8 cellular contexts compared by ENCODE assay signal in the genomic region with DNA sequence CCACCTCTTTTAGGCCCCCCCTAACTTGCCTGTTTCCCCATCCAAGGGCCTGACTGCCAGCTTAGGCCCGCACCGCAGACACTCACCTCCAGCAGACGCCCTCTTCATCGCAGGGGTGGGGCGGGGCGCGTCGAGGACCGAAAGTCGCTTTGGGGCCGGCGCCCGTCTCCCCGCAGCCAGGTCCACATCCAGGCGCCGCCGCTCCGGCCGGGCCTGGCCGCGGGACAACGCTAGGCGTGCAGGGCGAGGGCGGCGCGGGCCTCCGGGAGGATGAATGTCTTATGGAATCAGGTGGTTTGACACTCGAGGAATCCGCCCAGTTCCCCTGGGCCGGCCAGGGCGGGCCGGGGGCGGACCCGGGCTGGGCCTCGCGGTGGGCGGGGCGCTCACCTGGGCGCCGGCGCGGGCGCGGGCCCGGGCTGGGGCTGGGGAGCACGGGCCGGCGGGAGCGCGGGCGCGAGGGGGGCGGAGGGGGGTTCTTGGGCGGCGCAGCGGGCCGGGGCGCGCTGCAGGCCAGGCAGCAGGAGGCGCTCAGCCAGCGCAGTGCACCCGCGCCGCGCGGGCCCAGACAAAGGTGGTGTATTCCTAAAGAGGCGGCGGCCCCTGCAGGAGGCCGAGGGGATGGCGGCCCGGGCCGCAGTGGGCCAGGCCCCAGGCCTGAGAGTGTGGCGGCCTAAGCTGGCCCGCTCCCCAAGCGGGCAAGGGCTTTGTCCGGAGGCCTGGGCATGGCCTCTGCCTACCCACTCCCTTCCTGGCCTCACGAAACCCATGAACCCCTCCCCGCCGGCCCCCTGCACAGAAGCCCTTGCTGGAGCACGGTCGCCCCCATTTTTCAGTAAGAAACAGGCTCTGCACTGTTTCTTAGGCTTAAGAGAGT.
A peak's percentile ranks its signal among the peaks of the same experiment; 100 is the strongest.
DNase-seq lines count a peak whose midpoint lies in the region; ATAC-seq and TF ChIP-seq lines count a peak whose summit lies in the region.

No MANE protein-coding gene starts in this region.

- no peak overlapping the region for H3K4me3 Mint-ChIP-seq in natural killer cell

- peak overlapping the region; percentile 37 for H3K4me3 ChIP-seq in HEK293 (ENCODE audit: low read depth, low read length)
- no peak overlapping the region for H3K4me3 ChIP-seq in fibroblast of lung (replicated peaks in 1 of 4; ENCODE audit: control extremely low read depth in 1 of 4, insufficient read depth in 1 of 4, low read depth in 3 of 4, low read length in 4 of 4)
- peak overlapping the region; percentile 29 for H3K4me3 ChIP-seq in thymus (ENCODE audit: low read length)

- H3K9ac ChIP-seq in fibroblast of lung (ENCODE audit: insufficient read depth, low read length), result no peak overlapping the region

- H3K9me3 Mint-ChIP-seq in natural killer cell, result no peaks in the 10 kb centered on the region

- H2AFZ ChIP-seq in fibroblast of lung (ENCODE audit: low read length), result no peak overlapping the region

- no peak overlapping the region for H3K27ac Mint-ChIP-seq in natural killer cell

- 21% methylated on average over 81 of the region's 82 CpGs for WGBS in thymus

- no peaks in the 10 kb centered on the region for H3K79me2 ChIP-seq in fibroblast of lung (ENCODE audit: control insufficient read depth, insufficient read depth, low read length)

- intact Hi-C loops in natural killer cell (cut with micrococcal nuclease), result loop anchor here (1.0 kb wide), 1 partner anchor 137 kb away; no protein-coding TSS in a partner anchor

- POLR2A ChIA-PET in HEK293 (lab: Yijun Ruan, JAX), result interaction anchor here (0.6 kb wide), 1 partner anchor 36 kb away, joined by 3 read pairs; no protein-coding TSS in a partner anchor

- no peak overlapping the region for H3K4me2 ChIP-seq in fibroblast of lung (ENCODE audit: extremely low read depth, insufficient read depth, low read length)

- ATAC-seq in natural killer cell (peak; percentile 60 to 95 (median 90)), GM21576 (IDR thresholded peaks at IDR 0.05; ENCODE audit: unreplicated experiment) (no peak)

- peaks cover 4 to 10% of the 10 kb centered on the region in 2 donors for H3K27me3 Mint-ChIP-seq in natural killer cell (ENCODE audit: low read depth in 2 of 2)

- CTCF ChIA-PET in HEK293 (lab: Yijun Ruan, JAX), result interaction anchor here (0.6 to 3.4 kb wide), 8 partner anchors 9 to 344 kb away, joined by 3 to 10 read pairs (median 3); no protein-coding TSS in a partner anchor

- H4K20me1 ChIP-seq in fibroblast of lung (ENCODE audit: control insufficient read depth, extremely low read depth, insufficient read depth, low read length), result no peaks in the 10 kb centered on the region

- H3K27ac ChIP-seq in HEK293 (ENCODE audit: extremely low read depth, low read depth, low read length), result peak overlapping the region; percentile 85
- H3K27ac ChIP-seq in fibroblast of lung (ENCODE audit: insufficient read depth, low read length), result no peak overlapping the region
- no peak overlapping the region for H3K27ac ChIP-seq in thymus (ENCODE audit: low read depth)

- no peaks in the 10 kb centered on the region for H3K9me3 ChIP-seq in HEK293 (ENCODE audit: control insufficient read depth, insufficient read depth, low read depth, low read length)
- H3K9me3 ChIP-seq in fibroblast of lung (ENCODE audit: control insufficient read depth, insufficient read depth, low read depth, low read length), result no peaks in the 10 kb centered on the region
- H3K9me3 ChIP-seq in thymus (ENCODE audit: control insufficient read depth), result no peaks in the 10 kb centered on the region

- H3K27me3 ChIP-seq in fibroblast of lung (ENCODE audit: control insufficient read depth, insufficient read depth, low read length), result no peaks in the 10 kb centered on the region
- no peaks in the 10 kb centered on the region for H3K27me3 ChIP-seq in thymus (ENCODE audit: control insufficient read depth, insufficient read depth)

- peak; percentile 72 for TF ChIP-seq CTCF in HEK293 (tag by site-specific recombination; IDR thresholded peaks at IDR 0.05)
- peak; percentile 22 to 26 for TF ChIP-seq CTCF in fibroblast of lung (conservative IDR thresholded peaks at IDR 0.05 in 1 of 2, IDR thresholded peaks at IDR 0.05 in 1 of 2; ENCODE audit: low read depth in 1 of 2, low read length in 2 of 2)
- TF ChIP-seq CTCF in natural killer cell (IDR thresholded peaks at IDR 0.05), result peak; percentile 29

- H3K36me3 Mint-ChIP-seq in natural killer cell, result no peaks in the 10 kb centered on the region

- DNase-seq in DMS153 (lab: John Stamatoyannopoulos, UW) (peak; percentile 79), NCI-H2196 treated with DMSO at 0.1 percent for 48 hours (lab: John Stamatoyannopoulos, UW; ENCODE audit: unreplicated experiment) (peak; percentile 60), activated T-cell treated with anti-CD3 and anti-CD28 coated beads for 4 hours (peak; percentile 20), fibroblast of lung (ENCODE audit: low read depth in 2 of 2) (peak; percentile 21 to 55), natural killer cell (peak; percentile 45)

- H3K4me1 ChIP-seq in HEK293 (ENCODE audit: control insufficient read depth, insufficient read depth, low read length) (peaks cover 3% of the 10 kb centered on the region; the same call in 1 of the 2 replicates), fibroblast of lung (ENCODE audit: control insufficient read depth, extremely low read depth, insufficient read depth, low read length) (no peaks in the 10 kb centered on the region), thymus (ENCODE audit: control insufficient read depth, insufficient read depth, low read length) (peaks cover 3% of the 10 kb centered on the region)

- H3K4me1 Mint-ChIP-seq in natural killer cell, result no peaks in the 10 kb centered on the region

- H3K36me3 ChIP-seq in HEK293 (ENCODE audit: control insufficient read depth in 2 of 2, insufficient read depth in 1 of 2, low read length in 2 of 2) (no peaks in the 10 kb centered on the region), fibroblast of lung (ENCODE audit: control insufficient read depth, insufficient read depth, low read length) (no peaks in the 10 kb centered on the region), thymus (ENCODE audit: control insufficient read depth, insufficient read depth) (no peaks in the 10 kb centered on the region)

TF ChIP-seq in HEK293, 187 proteins besides CTCF, POLR2A, EP300 and RAD21 (continues in another document):
- peak; percentile 29; the same call in 1 of the 2 replicates for TF ChIP-seq ZBTB20 (tag by site-specific recombination; IDR thresholded peaks at IDR 0.05)
- TF ChIP-seq SP2 (tag by site-specific recombination; IDR thresholded peaks at IDR 0.05), result peak; percentile 56
- TF ChIP-seq, protein P1, sequence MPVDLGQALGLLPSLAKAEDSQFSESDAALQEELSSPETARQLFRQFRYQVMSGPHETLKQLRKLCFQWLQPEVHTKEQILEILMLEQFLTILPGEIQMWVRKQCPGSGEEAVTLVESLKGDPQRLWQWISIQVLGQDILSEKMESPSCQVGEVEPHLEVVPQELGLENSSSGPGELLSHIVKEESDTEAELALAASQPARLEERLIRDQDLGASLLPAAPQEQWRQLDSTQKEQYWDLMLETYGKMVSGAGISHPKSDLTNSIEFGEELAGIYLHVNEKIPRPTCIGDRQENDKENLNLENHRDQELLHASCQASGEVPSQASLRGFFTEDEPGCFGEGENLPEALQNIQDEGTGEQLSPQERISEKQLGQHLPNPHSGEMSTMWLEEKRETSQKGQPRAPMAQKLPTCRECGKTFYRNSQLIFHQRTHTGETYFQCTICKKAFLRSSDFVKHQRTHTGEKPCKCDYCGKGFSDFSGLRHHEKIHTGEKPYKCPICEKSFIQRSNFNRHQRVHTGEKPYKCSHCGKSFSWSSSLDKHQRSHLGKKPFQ (tag by site-specific recombination; IDR thresholded peaks at IDR 0.05), result no peak
- TF ChIP-seq YY2 (tag by site-specific recombination; IDR thresholded peaks at IDR 0.05), result peak; percentile 50; the same call in 1 of the 2 replicates
- TF ChIP-seq GLIS2 (tag by site-specific recombination; IDR thresholded peaks at IDR 0.05), result 0 out of 2 replicates have a peak, but pooled peaks have one; percentile 18
- TF ChIP-seq ZBTB26 (tag by site-specific recombination; optimal IDR thresholded peaks at IDR 0.05), result peak; percentile 55
- TF ChIP-seq REPIN1 (tag by site-specific recombination; IDR thresholded peaks at IDR 0.05; ENCODE audit: low read depth), result no peak
- peak; percentile 41 for TF ChIP-seq KLF1 (tag by site-specific recombination; IDR thresholded peaks at IDR 0.05)
- TF ChIP-seq ZBTB8A (tag by site-specific recombination; IDR thresholded peaks at IDR 0.05), result peak; percentile 71
- peak; percentile 89 for TF ChIP-seq ZNF335 (tag by site-specific recombination; conservative IDR thresholded peaks at IDR 0.05)
- no peak for TF ChIP-seq ZNF639 (tag by site-specific recombination; IDR thresholded peaks at IDR 0.05)
- TF ChIP-seq ZNF561 (tag by site-specific recombination; IDR thresholded peaks at IDR 0.05; ENCODE audit: borderline replicate concordance), result peak; percentile 59; the same call in 1 of the 2 replicates
- TF ChIP-seq ZIC2 (tag by site-specific recombination; IDR thresholded peaks at IDR 0.05), result peak; percentile 51; the same call in 1 of the 2 replicates
- TF ChIP-seq ZFHX2 (tag by site-specific recombination; conservative IDR thresholded peaks at IDR 0.05), result peak; percentile 50; the same call in 1 of the 2 replicates

Comparison
In these comparisons a context has a peak if more than half of its experiments do, and no peak if none do; other contexts are left out.
1. DNase-seq: peak in every context shown above with its lines; median percentile 79 in DMS153; 60 in NCI-H2196 treated with DMSO at 0.1 percent for 48 hours; 45 in natural killer cell; 38 in fibroblast of lung; 20 in activated T-cell treated with anti-CD3 and anti-CD28 coated beads for 4 hours.
2. H3K4me3 ChIP-seq: peak in HEK293 (single experiment) and thymus (single experiment); none in fibroblast of lung (0 of 4).
3. Peak in every context shown above with its lines, with median percentiles within 50 percentile points of each other: CTCF ChIP-seq.